1 cellular context compared by ENCODE assay signal in the genomic region with DNA sequence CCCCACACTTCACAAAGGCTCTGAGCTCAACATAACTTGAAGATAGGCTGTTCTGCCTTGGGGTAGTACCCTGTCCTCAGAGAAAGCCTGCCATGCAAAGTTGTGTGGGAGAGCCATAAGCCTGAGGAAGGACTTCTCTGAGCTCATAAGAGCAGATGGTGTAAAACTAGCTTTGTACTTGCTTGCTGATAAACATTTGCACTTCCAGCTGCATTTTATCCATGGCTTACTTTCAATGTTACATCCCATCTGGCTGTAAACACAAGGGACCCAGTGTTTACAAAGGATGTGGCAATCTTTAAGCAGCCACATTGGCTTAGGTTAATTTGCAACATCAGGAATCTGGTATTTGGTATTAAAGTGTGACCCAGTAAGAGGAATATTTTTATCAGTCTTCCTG.
TF ChIP-seq lines count a peak whose summit lies in the region.

No MANE protein-coding gene starts in this region.

TF ChIP-seq in HepG2, 621 proteins besides CTCF, POLR2A, EP300 and RAD21 (continued from another document):
- no peak for TF ChIP-seq AKNA (CRISPR knock-in tag; IDR thresholded peaks at IDR 0.05; ENCODE audit: borderline replicate concordance)
- TF ChIP-seq, protein P1, sequence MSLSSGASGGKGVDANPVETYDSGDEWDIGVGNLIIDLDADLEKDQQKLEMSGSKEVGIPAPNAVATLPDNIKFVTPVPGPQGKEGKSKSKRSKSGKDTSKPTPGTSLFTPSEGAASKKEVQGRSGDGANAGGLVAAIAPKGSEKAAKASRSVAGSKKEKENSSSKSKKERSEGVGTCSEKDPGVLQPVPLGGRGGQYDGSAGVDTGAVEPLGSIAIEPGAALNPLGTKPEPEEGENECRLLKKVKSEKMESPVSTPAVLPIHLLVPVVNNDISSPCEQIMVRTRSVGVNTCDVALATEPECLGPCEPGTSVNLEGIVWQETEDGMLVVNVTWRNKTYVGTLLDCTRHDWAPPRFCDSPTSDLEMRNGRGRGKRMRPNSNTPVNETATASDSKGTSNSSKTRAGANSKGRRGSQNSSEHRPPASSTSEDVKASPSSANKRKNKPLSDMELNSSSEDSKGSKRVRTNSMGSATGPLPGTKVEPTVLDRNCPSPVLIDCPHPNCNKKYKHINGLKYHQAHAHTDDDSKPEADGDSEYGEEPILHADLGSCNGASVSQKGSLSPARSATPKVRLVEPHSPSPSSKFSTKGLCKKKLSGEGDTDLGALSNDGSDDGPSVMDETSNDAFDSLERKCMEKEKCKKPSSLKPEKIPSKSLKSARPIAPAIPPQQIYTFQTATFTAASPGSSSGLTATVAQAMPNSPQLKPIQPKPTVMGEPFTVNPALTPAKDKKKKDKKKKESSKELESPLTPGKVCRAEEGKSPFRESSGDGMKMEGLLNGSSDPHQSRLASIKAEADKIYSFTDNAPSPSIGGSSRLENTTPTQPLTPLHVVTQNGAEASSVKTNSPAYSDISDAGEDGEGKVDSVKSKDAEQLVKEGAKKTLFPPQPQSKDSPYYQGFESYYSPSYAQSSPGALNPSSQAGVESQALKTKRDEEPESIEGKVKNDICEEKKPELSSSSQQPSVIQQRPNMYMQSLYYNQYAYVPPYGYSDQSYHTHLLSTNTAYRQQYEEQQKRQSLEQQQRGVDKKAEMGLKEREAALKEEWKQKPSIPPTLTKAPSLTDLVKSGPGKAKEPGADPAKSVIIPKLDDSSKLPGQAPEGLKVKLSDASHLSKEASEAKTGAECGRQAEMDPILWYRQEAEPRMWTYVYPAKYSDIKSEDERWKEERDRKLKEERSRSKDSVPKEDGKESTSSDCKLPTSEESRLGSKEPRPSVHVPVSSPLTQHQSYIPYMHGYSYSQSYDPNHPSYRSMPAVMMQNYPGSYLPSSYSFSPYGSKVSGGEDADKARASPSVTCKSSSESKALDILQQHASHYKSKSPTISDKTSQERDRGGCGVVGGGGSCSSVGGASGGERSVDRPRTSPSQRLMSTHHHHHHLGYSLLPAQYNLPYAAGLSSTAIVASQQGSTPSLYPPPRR (CRISPR knock-in tag; IDR thresholded peaks at IDR 0.05; ENCODE audit: borderline replicate concordance): peak; percentile 18; the same call in 1 of the 2 replicates
- no peak for TF ChIP-seq ZNF766 (CRISPR knock-in tag; IDR thresholded peaks at IDR 0.05; ENCODE audit: borderline replicate concordance)
- no peak for TF ChIP-seq FLYWCH1 (CRISPR knock-in tag; IDR thresholded peaks at IDR 0.05)
- no peak for TF ChIP-seq FOXA1 (IDR thresholded peaks at IDR 0.05)
- peak; percentile 82 for TF ChIP-seq FOXA1 (CRISPR knock-in tag; IDR thresholded peaks at IDR 0.05)
- TF ChIP-seq FOXA3 (CRISPR knock-in tag; IDR thresholded peaks at IDR 0.05): peak; percentile 94
- peak; percentile 35; the same call in 1 of the 2 replicates for TF ChIP-seq ISL2 (CRISPR knock-in tag; IDR thresholded peaks at IDR 0.05)
- peak; percentile 54; the same call in 1 of the 2 replicates for TF ChIP-seq ZNF644 (CRISPR knock-in tag; IDR thresholded peaks at IDR 0.05; ENCODE audit: low read depth)
- no peak for TF ChIP-seq FOXO4 (CRISPR knock-in tag; conservative IDR thresholded peaks at IDR 0.05)
- no peak for TF ChIP-seq ZNF354B (CRISPR knock-in tag; IDR thresholded peaks at IDR 0.05)
- TF ChIP-seq HDAC2 (CRISPR knock-in tag; IDR thresholded peaks at IDR 0.05): peak; percentile 49; the same call in 1 of the 2 replicates
- TF ChIP-seq HOXA3 (CRISPR knock-in tag; IDR thresholded peaks at IDR 0.05): no peak
- TF ChIP-seq, protein P2, sequence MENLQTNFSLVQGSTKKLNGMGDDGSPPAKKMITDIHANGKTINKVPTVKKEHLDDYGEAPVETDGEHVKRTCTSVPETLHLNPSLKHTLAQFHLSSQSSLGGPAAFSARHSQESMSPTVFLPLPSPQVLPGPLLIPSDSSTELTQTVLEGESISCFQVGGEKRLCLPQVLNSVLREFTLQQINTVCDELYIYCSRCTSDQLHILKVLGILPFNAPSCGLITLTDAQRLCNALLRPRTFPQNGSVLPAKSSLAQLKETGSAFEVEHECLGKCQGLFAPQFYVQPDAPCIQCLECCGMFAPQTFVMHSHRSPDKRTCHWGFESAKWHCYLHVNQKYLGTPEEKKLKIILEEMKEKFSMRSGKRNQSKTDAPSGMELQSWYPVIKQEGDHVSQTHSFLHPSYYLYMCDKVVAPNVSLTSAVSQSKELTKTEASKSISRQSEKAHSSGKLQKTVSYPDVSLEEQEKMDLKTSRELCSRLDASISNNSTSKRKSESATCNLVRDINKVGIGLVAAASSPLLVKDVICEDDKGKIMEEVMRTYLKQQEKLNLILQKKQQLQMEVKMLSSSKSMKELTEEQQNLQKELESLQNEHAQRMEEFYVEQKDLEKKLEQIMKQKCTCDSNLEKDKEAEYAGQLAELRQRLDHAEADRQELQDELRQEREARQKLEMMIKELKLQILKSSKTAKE (CRISPR knock-in tag; IDR thresholded peaks at IDR 0.05; ENCODE audit: borderline replicate concordance): no peak
- no peak for TF ChIP-seq TBX2 (CRISPR knock-in tag; IDR thresholded peaks at IDR 0.05; ENCODE audit: borderline replicate concordance)
- TF ChIP-seq ZFP37 (CRISPR knock-in tag; IDR thresholded peaks at IDR 0.05; ENCODE audit: borderline replicate concordance): no peak
- TF ChIP-seq ZNF331 (CRISPR knock-in tag; IDR thresholded peaks at IDR 0.05): peak; percentile 39; the same call in 1 of the 2 replicates
- peak; percentile 84 for TF ChIP-seq FOXO1 (CRISPR knock-in tag; IDR thresholded peaks at IDR 0.05)
- no peak for TF ChIP-seq SOX13 (IDR thresholded peaks at IDR 0.05)
- peak in 1 of 2 experiments; percentile 63; a peak in 1 of 4 replicates for TF ChIP-seq SOX13 (CRISPR knock-in tag; conservative IDR thresholded peaks at IDR 0.05 in 1 of 2, IDR thresholded peaks at IDR 0.05 in 1 of 2)
- TF ChIP-seq CEBPB (IDR thresholded peaks at IDR 0.05; ENCODE audit: borderline replicate concordance, low read depth, low read length): peak; percentile 83
- no peak for TF ChIP-seq ZNF772 (CRISPR knock-in tag; IDR thresholded peaks at IDR 0.05)
- TF ChIP-seq SOX5 (CRISPR knock-in tag; IDR thresholded peaks at IDR 0.05; ENCODE audit: borderline replicate concordance): peak; percentile 62; the same call in 1 of the 2 replicates
- TF ChIP-seq, protein P3, sequence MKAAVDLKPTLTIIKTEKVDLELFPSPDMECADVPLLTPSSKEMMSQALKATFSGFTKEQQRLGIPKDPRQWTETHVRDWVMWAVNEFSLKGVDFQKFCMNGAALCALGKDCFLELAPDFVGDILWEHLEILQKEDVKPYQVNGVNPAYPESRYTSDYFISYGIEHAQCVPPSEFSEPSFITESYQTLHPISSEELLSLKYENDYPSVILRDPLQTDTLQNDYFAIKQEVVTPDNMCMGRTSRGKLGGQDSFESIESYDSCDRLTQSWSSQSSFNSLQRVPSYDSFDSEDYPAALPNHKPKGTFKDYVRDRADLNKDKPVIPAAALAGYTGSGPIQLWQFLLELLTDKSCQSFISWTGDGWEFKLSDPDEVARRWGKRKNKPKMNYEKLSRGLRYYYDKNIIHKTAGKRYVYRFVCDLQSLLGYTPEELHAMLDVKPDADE (CRISPR knock-in tag; IDR thresholded peaks at IDR 0.05): no peak
- peak; percentile 50; the same call in 1 of the 2 replicates for TF ChIP-seq BCL6 (CRISPR knock-in tag; IDR thresholded peaks at IDR 0.05)
- TF ChIP-seq, protein P4, sequence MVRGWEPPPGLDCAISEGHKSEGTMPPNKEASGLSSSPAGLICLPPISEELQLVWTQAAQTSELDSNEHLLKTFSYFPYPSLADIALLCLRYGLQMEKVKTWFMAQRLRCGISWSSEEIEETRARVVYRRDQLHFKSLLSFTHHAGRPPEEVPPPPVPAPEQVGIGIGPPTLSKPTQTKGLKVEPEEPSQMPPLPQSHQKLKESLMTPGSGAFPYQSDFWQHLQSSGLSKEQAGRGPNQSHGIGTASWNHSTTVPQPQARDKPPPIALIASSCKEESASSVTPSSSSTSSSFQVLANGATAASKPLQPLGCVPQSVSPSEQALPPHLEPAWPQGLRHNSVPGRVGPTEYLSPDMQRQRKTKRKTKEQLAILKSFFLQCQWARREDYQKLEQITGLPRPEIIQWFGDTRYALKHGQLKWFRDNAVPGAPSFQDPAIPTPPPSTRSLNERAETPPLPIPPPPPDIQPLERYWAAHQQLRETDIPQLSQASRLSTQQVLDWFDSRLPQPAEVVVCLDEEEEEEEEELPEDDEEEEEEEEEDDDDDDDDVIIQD (CRISPR knock-in tag; IDR thresholded peaks at IDR 0.05; ENCODE audit: low read depth): peak; percentile 53; the same call in 1 of the 2 replicates
- TF ChIP-seq CEBPG (CRISPR knock-in tag; IDR thresholded peaks at IDR 0.05): peak; percentile 85
- TF ChIP-seq, protein P5, sequence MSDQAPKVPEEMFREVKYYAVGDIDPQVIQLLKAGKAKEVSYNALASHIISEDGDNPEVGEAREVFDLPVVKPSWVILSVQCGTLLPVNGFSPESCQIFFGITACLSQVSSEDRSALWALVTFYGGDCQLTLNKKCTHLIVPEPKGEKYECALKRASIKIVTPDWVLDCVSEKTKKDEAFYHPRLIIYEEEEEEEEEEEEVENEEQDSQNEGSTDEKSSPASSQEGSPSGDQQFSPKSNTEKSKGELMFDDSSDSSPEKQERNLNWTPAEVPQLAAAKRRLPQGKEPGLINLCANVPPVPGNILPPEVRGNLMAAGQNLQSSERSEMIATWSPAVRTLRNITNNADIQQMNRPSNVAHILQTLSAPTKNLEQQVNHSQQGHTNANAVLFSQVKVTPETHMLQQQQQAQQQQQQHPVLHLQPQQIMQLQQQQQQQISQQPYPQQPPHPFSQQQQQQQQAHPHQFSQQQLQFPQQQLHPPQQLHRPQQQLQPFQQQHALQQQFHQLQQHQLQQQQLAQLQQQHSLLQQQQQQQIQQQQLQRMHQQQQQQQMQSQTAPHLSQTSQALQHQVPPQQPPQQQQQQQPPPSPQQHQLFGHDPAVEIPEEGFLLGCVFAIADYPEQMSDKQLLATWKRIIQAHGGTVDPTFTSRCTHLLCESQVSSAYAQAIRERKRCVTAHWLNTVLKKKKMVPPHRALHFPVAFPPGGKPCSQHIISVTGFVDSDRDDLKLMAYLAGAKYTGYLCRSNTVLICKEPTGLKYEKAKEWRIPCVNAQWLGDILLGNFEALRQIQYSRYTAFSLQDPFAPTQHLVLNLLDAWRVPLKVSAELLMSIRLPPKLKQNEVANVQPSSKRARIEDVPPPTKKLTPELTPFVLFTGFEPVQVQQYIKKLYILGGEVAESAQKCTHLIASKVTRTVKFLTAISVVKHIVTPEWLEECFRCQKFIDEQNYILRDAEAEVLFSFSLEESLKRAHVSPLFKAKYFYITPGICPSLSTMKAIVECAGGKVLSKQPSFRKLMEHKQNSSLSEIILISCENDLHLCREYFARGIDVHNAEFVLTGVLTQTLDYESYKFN (CRISPR knock-in tag; conservative IDR thresholded peaks at IDR 0.05): peak; percentile 59
- peak; percentile 63 for TF ChIP-seq ZMYM4 (CRISPR knock-in tag; IDR thresholded peaks at IDR 0.05)
- TF ChIP-seq FOXJ3 (CRISPR knock-in tag; IDR thresholded peaks at IDR 0.05; ENCODE audit: borderline replicate concordance): peak; percentile 58; the same call in 1 of the 2 replicates
